ENCODE assay signal across 23 cellular contexts in genomic region chr14:31080060-31080459, GRCh38. TPM values are rescaled to one million over a fixed set of nuclear protein-coding genes. Genes with fewer than 3 reads are reported as not detected.
A peak's percentile ranks its signal among the peaks of the same experiment; 100 is the strongest.
DNase-seq lines count a peak whose midpoint lies in the region; ATAC-seq, FAIRE-seq and TF ChIP-seq lines count a peak whose summit lies in the region.
"Had no signal": no experiment of that assay in that cellular context is flagged by ENCODE, and none has a peak within 500 bp of the region (broad histone marks: within the 10 kb centered on the region; RNA-seq: fewer than 3 reads in every experiment).

No MANE protein-coding gene starts in this region.

- POLR2A ChIA-PET in MCF 10A (lab: Yijun Ruan, JAX): interaction anchor here (0.6 kb wide), 1 partner anchor 55 kb away, joined by 3 read pairs; no protein-coding TSS in a partner anchor
- POLR2A ChIA-PET in PC-3 (lab: Charles Lee; ENCODE audit: unreplicated experiment): no interaction called here

- 32 to 40% (median 40%) methylated on average over 3 of the region's 3 CpGs for WGBS in small intestine, 3 donors

- ATAC-seq in PC-3: peak; percentile 86
- no peak for ATAC-seq in activated naive CD8-positive, alpha-beta T cell treated with anti-CD3 and anti-CD28 coated beads, Interleukin-2, amount 50 U/mL, for 24 hours
- ATAC-seq: Panc1, right lobe of liver had no signal

- peak overlapping the region; percentile 27; the same call in 1 of the 2 replicates for H3K9ac ChIP-seq in PC-3 (ENCODE audit: low read length)

- no peaks in the 10 kb centered on the region for H3K79me2 ChIP-seq in PC-3 (ENCODE audit: low read length)

- H3K9me3 ChIP-seq in breast epithelium (no peaks in the 10 kb centered on the region), PC-3 (ENCODE audit: low read length) (no peaks in the 10 kb centered on the region), small intestine (ENCODE audit: control insufficient read depth, low read depth) (no peaks in the 10 kb centered on the region)
- H3K9me3 ChIP-seq: right lobe of liver had no signal

- no peak overlapping the region for H3K4me3 ChIP-seq in breast epithelium
- peak overlapping the region; percentile 16 for H3K4me3 ChIP-seq in PC-3 (ENCODE audit: low read length)
- H3K4me3 ChIP-seq in small intestine (ENCODE audit: low read depth in 1 of 2, low read length in 2 of 2): no peak overlapping the region
- H3K4me3 ChIP-seq: right lobe of liver had no signal

- H3K27me3 ChIP-seq in breast epithelium (no peaks in the 10 kb centered on the region), PC-3 (ENCODE audit: low read length) (no peaks in the 10 kb centered on the region), small intestine (ENCODE audit: control insufficient read depth in 2 of 2, insufficient read depth in 2 of 2, low read length in 2 of 2) (no peaks in the 10 kb centered on the region)
- H3K27me3 ChIP-seq: right lobe of liver had no signal

- peaks cover 4% of the 10 kb centered on the region for H3K36me3 Mint-ChIP-seq in MCF 10A (ENCODE audit: insufficient read depth, unreplicated experiment)
- peaks cover 7% of the 10 kb centered on the region for H3K36me3 Mint-ChIP-seq in activated naive CD8-positive, alpha-beta T cell treated with anti-CD3 and anti-CD28 coated beads, Interleukin-2, amount 50 U/mL, for 24 hours (ENCODE audit: low read depth)

- peak overlapping the region; percentile 71 for H3K4me2 ChIP-seq in PC-3 (ENCODE audit: low read length)

- no peak overlapping the region for H3K4me3 Mint-ChIP-seq in MCF 10A (ENCODE audit: unreplicated experiment)
- H3K4me3 Mint-ChIP-seq in activated naive CD8-positive, alpha-beta T cell treated with anti-CD3 and anti-CD28 coated beads, Interleukin-2, amount 50 U/mL, for 24 hours: no peak overlapping the region
- H3K4me3 Mint-ChIP-seq: central memory CD8-positive, alpha-beta T cell; memory B cell; neural crest cell had no signal

- H2AFZ ChIP-seq in PC-3 (ENCODE audit: low read length): 0 out of 2 replicates have a peak overlapping the region, but pooled peaks have one; percentile 21

- no peaks in the 10 kb centered on the region for H3K4me1 Mint-ChIP-seq in MCF 10A (ENCODE audit: insufficient read depth, unreplicated experiment)
- H3K4me1 Mint-ChIP-seq in activated naive CD8-positive, alpha-beta T cell treated with anti-CD3 and anti-CD28 coated beads, Interleukin-2, amount 50 U/mL, for 24 hours: no peaks in the 10 kb centered on the region
- H3K4me1 Mint-ChIP-seq: central memory CD8-positive, alpha-beta T cell; neural crest cell had no signal

- peaks cover 4% of the 10 kb centered on the region for H3K9me3 Mint-ChIP-seq in MCF 10A (ENCODE audit: unreplicated experiment)
- H3K9me3 Mint-ChIP-seq in activated naive CD8-positive, alpha-beta T cell treated with anti-CD3 and anti-CD28 coated beads, Interleukin-2, amount 50 U/mL, for 24 hours: peaks cover 2% of the 10 kb centered on the region

- CTCF ChIA-PET in MCF 10A (lab: Yijun Ruan, JAX) (interaction anchor here (0.9 to 1.0 kb wide), 3 partner anchors 12 to 100 kb away, joined by 3 to 4 read pairs (median 3); no protein-coding TSS in a partner anchor), PC-3 (lab: Charles Lee) (no interaction called here)

- H3K27ac Mint-ChIP-seq in MCF 10A (ENCODE audit: low read depth, unreplicated experiment): no peak overlapping the region
- H3K27ac Mint-ChIP-seq in activated naive CD8-positive, alpha-beta T cell treated with anti-CD3 and anti-CD28 coated beads, Interleukin-2, amount 50 U/mL, for 24 hours: no peak overlapping the region
- H3K27ac Mint-ChIP-seq: memory B cell had no signal

- no peak for FAIRE-seq in small intestine (lab: Jason Lieb, UNC)
- FAIRE-seq: GM12891 had no signal

- TF ChIP-seq CTCF in MCF 10A (IDR thresholded peaks at IDR 0.05; ENCODE audit: unreplicated experiment): no peak
- TF ChIP-seq CTCF in breast epithelium (IDR thresholded peaks at IDR 0.05): no peak
- TF ChIP-seq CTCF in PC-3 (conservative IDR thresholded peaks at IDR 0.05; ENCODE audit: low read depth, low read length): no peak

- TF ChIP-seq POLR2A in breast epithelium (IDR thresholded peaks at IDR 0.05): no peak

- H3K4me1 ChIP-seq in breast epithelium (no peaks in the 10 kb centered on the region), PC-3 (ENCODE audit: insufficient read depth, low read length) (peaks cover 16% of the 10 kb centered on the region), small intestine (ENCODE audit: control insufficient read depth in 2 of 2, insufficient read depth in 1 of 2, low read depth in 1 of 2, low read length in 1 of 2) (no peaks in the 10 kb centered on the region)
- H3K4me1 ChIP-seq: right lobe of liver had no signal

- no peak overlapping the region for H3K27ac ChIP-seq in breast epithelium
- H3K27ac ChIP-seq in PC-3 (ENCODE audit: low read length): peak overlapping the region; percentile 72
- H3K27ac ChIP-seq in small intestine (ENCODE audit: low read depth in 1 of 2, low read length in 1 of 2): no peak overlapping the region
- H3K27ac ChIP-seq: HL-60, right lobe of liver, VCaP had no signal

- BruUV-seq in MCF 10A (replicated peaks; lab: Mats Ljungman, UMichigan) (no TSS peak), PC-3 (replicated peaks; lab: Mats Ljungman, UMichigan) (no TSS peak)

- no peaks in the 10 kb centered on the region for H3K36me3 ChIP-seq in breast epithelium
- no peaks in the 10 kb centered on the region for H3K36me3 ChIP-seq in PC-3 (ENCODE audit: low read depth, low read length)
- H3K36me3 ChIP-seq in small intestine (ENCODE audit: control insufficient read depth in 2 of 2, insufficient read depth in 2 of 2, low read length in 2 of 2): peaks cover 0 to 4% of the 10 kb centered on the region in 2 donors
- H3K36me3 ChIP-seq: right lobe of liver had no signal

- no peaks in the 10 kb centered on the region for H4K20me1 ChIP-seq in PC-3 (ENCODE audit: low read length)

- H3K27me3 Mint-ChIP-seq in MCF 10A (ENCODE audit: insufficient read depth, unreplicated experiment): no peaks in the 10 kb centered on the region
- no peaks in the 10 kb centered on the region for H3K27me3 Mint-ChIP-seq in activated naive CD8-positive, alpha-beta T cell treated with anti-CD3 and anti-CD28 coated beads, Interleukin-2, amount 50 U/mL, for 24 hours
- H3K27me3 Mint-ChIP-seq: central memory CD8-positive, alpha-beta T cell; memory B cell had no signal

- no peaks in the 10 kb centered on the region for H3F3A ChIP-seq in PC-3 (ENCODE audit: low read length, unreplicated experiment)

- no peaks in the 10 kb centered on the region for H3K9me2 ChIP-seq in PC-3 (replicated peaks; ENCODE audit: low read length)

- intact Hi-C loops in MCF 10A (cut with micrococcal nuclease) (no loop called here), breast epithelium (cut with DNase I; ENCODE audit: low total_unique reads) (no loop called here), PC-3 (cut with micrococcal nuclease) (loop anchor here (1.0 kb wide), 1 partner anchor 54 kb away; the partner anchor contains the start of gene STRN3)

- DNase-seq in MCF 10A (ENCODE audit: unreplicated experiment) (peak; percentile 22), breast epithelium (ENCODE audit: low spot score in 2 of 2) (no peak), PC-3 (peak; percentile 82), fibroblast of gingiva (ENCODE audit: low read depth) (peak; percentile 40), small intestine (peak; percentile 34), MV-4-11 (lab: John Stamatoyannopoulos, UW) (no peak), NCI-H1930 (lab: John Stamatoyannopoulos, UW) (no peak)
- no peak for DNase-seq in activated naive CD8-positive, alpha-beta T cell treated with anti-CD3 and anti-CD28 coated beads, Interleukin-2, amount 50 U/mL, for 24 hours
- DNase-seq: COR-L47; GDM1; glutamatergic neuron; KG1; NCI-H1417 treated with DMSO at 0.1 percent for 48 hours; NCI-H446 treated with DMSO at 0.1 percent for 48 hours; right lobe of liver; stimulated activated CD4-positive, alpha-beta T cell treated with anti-CD3 and anti-CD28 coated beads, Interleukin-2, amount 100 ng/mL, for 24 hours had no signal

RNA-seq across cellular contexts. Expression of gene STRN3, which starts 53.9 kb away (rescaled TPM):
- total RNA-seq in MCF 10A (2022): 36.6 and 40.7 TPM in 2 replicates
- 10 to 100 TPM; 43.5 to 60.7 (median 43.6) TPM for total RNA-seq in breast epithelium
- 36.9 and 41.4 TPM in 2 replicates for total RNA-seq in PC-3 (2014; rRNA removed)
- 10 to 100 TPM in 2 of 3 donors, 1 to 10 TPM in 1; 9.7 to 13.2 (median 10.5) TPM for polyA plus RNA-seq in small intestine

RNA-seq across cellular contexts. Expression of gene AP4S1, which starts 54.6 kb away (rescaled TPM):
- total RNA-seq in MCF 10A (2022) (13.4 TPM in 2 replicates), breast epithelium (10 to 100 TPM in 1 of 3 donors, 1 to 10 TPM in 2; 4.5 to 11.1 (median 5.2) TPM), PC-3 (2014; rRNA removed) (3.0 and 3.2 TPM in 2 replicates)
- polyA plus RNA-seq in small intestine: 1 to 10 TPM; 1.6 to 6.0 (median 5.4) TPM

Comparison
In these comparisons a context has a peak if more than half of its experiments do, and no peak if none do; other contexts are left out.
1. DNase-seq: peak in MCF 10A (single experiment), PC-3 (single experiment), fibroblast of gingiva (single experiment) and small intestine (single experiment); none in breast epithelium (0 of 2), activated naive CD8-positive, alpha-beta T cell treated with anti-CD3 and anti-CD28 coated beads, Interleukin-2, amount 50 U/mL, for 24 hours (single experiment), MV-4-11 (single experiment) and NCI-H1930 (0 of 2).